ENCODE assay signal across 8 cellular contexts in the genomic region with DNA sequence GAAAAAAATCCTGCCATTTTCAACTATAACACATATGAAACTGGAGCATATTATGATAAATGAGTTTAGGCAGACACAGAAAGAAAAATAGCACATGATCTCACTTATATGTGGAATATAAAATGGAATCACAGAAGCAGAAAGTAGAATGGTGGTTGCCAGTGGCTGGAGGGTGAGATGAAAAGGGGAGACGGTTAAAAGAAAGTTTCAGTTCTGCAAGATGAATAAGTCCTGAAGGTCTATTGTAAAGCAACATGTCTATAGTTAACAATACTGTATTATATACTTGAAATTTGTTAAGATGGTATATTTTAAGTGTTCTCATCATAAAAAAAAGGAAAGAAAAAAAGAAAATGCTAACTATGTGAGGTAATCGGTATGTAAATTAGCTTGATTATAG.
"Had no signal": no experiment of that assay in that cellular context is flagged by ENCODE, and none has a peak within 500 bp of the region (broad histone marks: within the 10 kb centered on the region; RNA-seq: fewer than 3 reads in every experiment).

No MANE protein-coding gene starts in this region.

- DNase-seq: GM23248, GOT3, H7, HFFc6 had no signal

- H3K4me1 ChIP-seq: HAP-1 had no signal

- H2AFZ ChIP-seq: GM23248 had no signal

- FAIRE-seq: HepG2 had no signal

- ATAC-seq: HCT116, HepG2 had no signal

- H3K4me3 ChIP-seq: GM23248, HAP-1 had no signal

- H3K36me3 ChIP-seq: HAP-1 had no signal

- H3K9me3 ChIP-seq: HAP-1 had no signal

- H3K9ac ChIP-seq: GM23248 had no signal

- H3K27ac ChIP-seq: GM23248, HL-60 had no signal
